In genomic region chr3:46133285-46133684, GRCh38 we compare ENCODE assay signal across 21 cellular contexts.
"Had no signal": no experiment of that assay in that cellular context is flagged by ENCODE, and none has a peak within 500 bp of the region (broad histone marks: within the 10 kb centered on the region; RNA-seq: fewer than 3 reads in every experiment).

No MANE protein-coding gene starts in this region.

- H3K4me1 ChIP-seq: left ventricle myocardium inferior, neural progenitor cell, right atrium auricular region, right lobe of liver, vagina had no signal

- DNase-seq: islet precursor cell; left ventricle myocardium inferior; mesendoderm; naive B cell; natural killer cell; nephron progenitor cell; ovary; right lobe of liver; stimulated activated CD4-positive, alpha-beta T cell treated with anti-CD3 and anti-CD28 coated beads, Interleukin-1b, Interleukin-23, amount 100 ng/mL, for 48 hours; stimulated activated CD4-positive, alpha-beta T cell treated with anti-CD3 and anti-CD28 coated beads, Interleukin-2, amount 100 ng/mL, for 48 hours; stimulated activated CD4-positive, alpha-beta T cell treated with anti-CD3 and anti-CD28 coated beads, Interleukin-4, amount 100 ng/mL, for 4 hours; stimulated activated CD8-positive, alpha-beta memory T cell treated with anti-CD3 and anti-CD28 coated beads, Interleukin-4, amount 100 ng/mL, for 48 hours; stimulated activated naive CD4-positive, alpha-beta T cell treated with Interleukin-2 at 50 U/mL for 16 hours; stimulated activated naive CD8-positive, alpha-beta T cell treated with anti-CD3 and anti-CD28 coated beads, Interleukin-15, amount 100 ng/mL, for 72 hours had no signal

- H3K27ac ChIP-seq: left ventricle myocardium inferior, neural progenitor cell, ovary, right atrium auricular region, right lobe of liver, tibial nerve, upper lobe of left lung, vagina had no signal

- H3K4me3 ChIP-seq: left ventricle myocardium inferior, lung, neural progenitor cell, ovary, right atrium auricular region, right lobe of liver, smooth muscle cell, tibial nerve, upper lobe of left lung, vagina had no signal

- H3K9me3 ChIP-seq: left ventricle myocardium inferior, ovary, right atrium auricular region, right lobe of liver, tibial nerve, upper lobe of left lung, vagina had no signal

- H3K36me3 ChIP-seq: left ventricle myocardium inferior, neural progenitor cell, ovary, right atrium auricular region, right lobe of liver, tibial nerve, upper lobe of left lung, vagina had no signal

- H3K27me3 ChIP-seq: neural progenitor cell, ovary, right atrium auricular region, right lobe of liver, tibial nerve, upper lobe of left lung, vagina had no signal
